In genomic region chr2:73939419-73939818, GRCh38 we compare ENCODE assay signal across 9 cellular contexts. TPM values are rescaled to one million over a fixed set of nuclear protein-coding genes. Genes with fewer than 3 reads are reported as not detected.
DNase-seq lines count a peak whose midpoint lies in the region; ATAC-seq and FAIRE-seq lines count a peak whose summit lies in the region.
"Had no signal": no experiment of that assay in that cellular context is flagged by ENCODE, and none has a peak within 500 bp of the region (broad histone marks: within the 10 kb centered on the region; RNA-seq: fewer than 3 reads in every experiment).

No MANE protein-coding gene starts in this region.

- peak in 5 of 6 experiments; percentile 14 to 44 (median 28) for DNase-seq in stimulated activated naive CD4-positive, alpha-beta T cell (lab: John Stamatoyannopoulos, UW)
- DNase-seq in stimulated activated naive CD4-positive, alpha-beta T cell treated with Interleukin-2 at 50 U/mL for 16 hours (lab: John Stamatoyannopoulos, UW), result no peak
- DNase-seq in activated T-cell treated with anti-CD3 and anti-CD28 coated beads, Interleukin-2, amount 50 U/mL, for 48 hours, result peak; percentile 51 to 61
- DNase-seq in left cardiac atrium (no peak), urothelium cell line (ENCODE audit: low spot score) (peak; percentile 21), globus pallidus (ENCODE audit: low spot score) (no peak), NCI-H2107 treated with DMSO at 0.1 percent for 48 hours (lab: John Stamatoyannopoulos, UW; ENCODE audit: unreplicated experiment) (no peak)
- DNase-seq: aorta had no signal

- ATAC-seq in left cardiac atrium, result peak; percentile 83 to 91
- no peak for ATAC-seq in GM21528 (IDR thresholded peaks at IDR 0.05; ENCODE audit: low FRiP score, unreplicated experiment)

- FAIRE-seq in urothelium cell line (lab: Jason Lieb, UNC), result no peak

- intact Hi-C loops in left cardiac atrium (cut with DNase I), result no loop called here

RNA-seq across cellular contexts. Expression of gene DGUOK, which starts 12.7 kb away (rescaled TPM):
- total RNA-seq in left cardiac atrium, result 10 to 100 TPM; 25.2 to 33.7 TPM

RNA-seq across cellular contexts. Expression of gene TET3, which starts 45.3 kb away (rescaled TPM):
- 1 to 10 TPM; 3.0 to 4.3 TPM for total RNA-seq in left cardiac atrium

RNA-seq across cellular contexts. Expression of gene ACTG2, which starts 46.6 kb away (rescaled TPM):
- 10 to 100 TPM; 12.1 to 13.5 TPM for total RNA-seq in left cardiac atrium

Comparison
In these comparisons a context has a peak if more than half of its experiments do, and no peak if none do; other contexts are left out.
1. DNase-seq: peak in stimulated activated naive CD4-positive, alpha-beta T cell (5 of 6), activated T-cell treated with anti-CD3 and anti-CD28 coated beads, Interleukin-2, amount 50 U/mL, for 48 hours (2 of 2) and urothelium cell line (single experiment); none in stimulated activated naive CD4-positive, alpha-beta T cell treated with Interleukin-2 at 50 U/mL for 16 hours (single experiment), left cardiac atrium (single experiment), globus pallidus (single experiment) and NCI-H2107 treated with DMSO at 0.1 percent for 48 hours (single experiment).